ENCODE assay signal across 8 cellular contexts in the genomic region with DNA sequence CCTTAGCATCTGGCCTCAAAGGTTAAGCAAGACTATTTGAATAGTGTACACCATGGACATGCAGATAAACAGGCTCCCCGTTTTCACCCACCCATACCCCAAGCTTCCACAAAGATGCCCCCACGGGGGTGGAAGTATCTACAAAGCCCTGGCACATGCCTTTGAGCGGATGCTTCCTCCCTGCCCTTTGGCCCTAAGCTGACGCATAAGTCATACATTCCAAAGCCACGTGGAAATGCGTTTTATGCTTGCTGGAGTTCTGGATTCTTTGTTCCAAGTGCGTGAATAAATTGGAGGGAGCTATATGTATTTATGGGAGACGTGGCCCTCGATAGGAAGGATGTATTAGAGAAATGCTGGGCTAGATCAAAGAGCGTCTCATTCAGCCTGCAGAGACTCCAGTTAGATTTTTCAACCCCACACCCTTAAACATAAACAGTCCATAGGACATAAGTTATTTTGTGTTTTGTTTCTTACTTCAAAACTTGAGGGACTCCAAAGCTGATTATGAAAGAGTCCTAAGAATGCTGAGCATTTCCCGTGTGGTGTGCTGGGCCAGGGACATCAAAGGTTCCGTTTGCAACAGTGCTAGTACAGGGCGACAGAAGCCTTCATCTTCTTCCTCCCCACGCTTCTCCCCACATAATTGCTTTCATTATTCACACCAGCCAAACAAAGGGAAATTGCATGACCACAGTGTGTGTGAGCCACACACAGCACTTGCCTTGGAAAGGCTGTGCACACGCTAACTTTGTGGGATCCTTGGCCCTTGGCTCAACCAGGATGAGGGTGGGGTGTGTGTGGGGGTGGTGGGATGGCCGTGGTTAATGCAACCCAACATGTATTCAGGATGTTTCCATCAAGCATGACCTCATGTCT.
DNase-seq lines count a peak whose midpoint lies in the region; ATAC-seq, FAIRE-seq and TF ChIP-seq lines count a peak whose summit lies in the region.

No MANE protein-coding gene starts in this region.

- ATAC-seq in psoas muscle (peak in 1 of 4 donors; percentile 28), HG03280 (IDR thresholded peaks at IDR 0.05; ENCODE audit: unreplicated experiment) (no peak)

- H3K4me2 ChIP-seq in endothelial cell of umbilical vein (ENCODE audit: insufficient read depth, low read length), result peak overlapping the region; percentile 36

- CTCF ChIA-PET in endothelial cell of umbilical vein (lab: Charles Lee), result interaction anchor here (0.6 to 4.3 kb wide), 13 partner anchors 9 to 136 kb away, joined by 3 to 48 read pairs (median 4); a partner anchor contains a TSS

- H3K36me3 ChIP-seq in Peyer's patch (no peaks in the 10 kb centered on the region), endothelial cell of umbilical vein (ENCODE audit: control insufficient read depth in 2 of 2, extremely low read depth in 1 of 2, insufficient read depth in 2 of 2, low read length in 2 of 2) (no peaks in the 10 kb centered on the region), psoas muscle (ENCODE audit: insufficient read depth in 1 of 2, low read depth in 1 of 2) (no peaks in the 10 kb centered on the region)

- WGBS in psoas muscle, 3 donors, result 57 to 61% (median 58%) methylated on average over 16 of the region's 16 CpGs

- intact Hi-C loops in endothelial cell of umbilical vein (cut with micrococcal nuclease) (loop anchor here (1.0 to 5.0 kb wide), 5 partner anchors 15 to 331 kb away; a partner anchor contains a TSS), psoas muscle (cut with DNase I) (no loop called here)

- no peaks in the 10 kb centered on the region for H3K9me1 ChIP-seq in endothelial cell of umbilical vein (replicated peaks; ENCODE audit: control insufficient read depth, extremely low read depth, insufficient read depth, low read length)

- TF ChIP-seq POLR2A in Peyer's patch (IDR thresholded peaks at IDR 0.05) (no peak), endothelial cell of umbilical vein (IDR thresholded peaks at IDR 0.05; ENCODE audit: low read depth, low read length) (peak; percentile 20)

- H3K27ac ChIP-seq in Peyer's patch, result peak overlapping the region in 3 of 4 donors; percentile 28 to 71 (median 39)
- peak overlapping the region; percentile 76 for H3K27ac ChIP-seq in endothelial cell of umbilical vein (ENCODE audit: insufficient read depth, low read depth, low read length)
- peak overlapping the region; percentile 6 for H3K27ac ChIP-seq in psoas muscle

- TF ChIP-seq CTCF in Peyer's patch (IDR thresholded peaks at IDR 0.05) (no peak), endothelial cell of umbilical vein (IDR thresholded peaks at IDR 0.05; ENCODE audit: extremely low read depth in 1 of 2, insufficient read depth in 1 of 2, low read depth in 1 of 2, low read length in 2 of 2) (no peak), psoas muscle (IDR thresholded peaks at IDR 0.05) (no peak)

- H2AFZ ChIP-seq in endothelial cell of umbilical vein (ENCODE audit: low read depth, low read length), result peak overlapping the region; percentile 35

- peak overlapping the region; percentile 74 for H3K9ac ChIP-seq in endothelial cell of umbilical vein (replicated peaks; ENCODE audit: extremely low read depth, insufficient read depth, low read length)

- no peaks in the 10 kb centered on the region for H3K79me2 ChIP-seq in endothelial cell of umbilical vein (ENCODE audit: control insufficient read depth, insufficient read depth, low read length)

- H3K27me3 ChIP-seq in Peyer's patch (no peaks in the 10 kb centered on the region), endothelial cell of umbilical vein (ENCODE audit: control insufficient read depth in 2 of 2, insufficient read depth in 2 of 2, low read length in 2 of 2) (no peaks in the 10 kb centered on the region), psoas muscle (ENCODE audit: insufficient read depth in 3 of 3, low read length in 2 of 3) (no peaks in the 10 kb centered on the region)

- H3K9me3 ChIP-seq in Peyer's patch (no peaks in the 10 kb centered on the region), endothelial cell of umbilical vein (replicated peaks; ENCODE audit: control insufficient read depth, insufficient read depth, low read length) (no peaks in the 10 kb centered on the region), psoas muscle (no peaks in the 10 kb centered on the region)

- no peak overlapping the region for H3K4me3 ChIP-seq in Peyer's patch
- H3K4me3 ChIP-seq in endothelial cell of umbilical vein (replicated peaks in 1 of 3; ENCODE audit: insufficient read depth in 1 of 3, low read depth in 1 of 3, low read length in 3 of 3), result no peak overlapping the region
- H3K4me3 ChIP-seq in psoas muscle, result no peak overlapping the region

- peaks cover 0 to 7% (median 0%) of the 10 kb centered on the region in 4 donors for H3K4me1 ChIP-seq in Peyer's patch
- H3K4me1 ChIP-seq in endothelial cell of umbilical vein (ENCODE audit: control insufficient read depth, extremely low read depth, insufficient read depth, low read length), result peaks cover 37% of the 10 kb centered on the region
- H3K4me1 ChIP-seq in psoas muscle, result peaks cover 34% of the 10 kb centered on the region

- DNase-seq in Daoy (ENCODE audit: low read depth), result peak; percentile 86
- DNase-seq in Peyer's patch, result peak in 1 of 3 donors; percentile 69
- peak; percentile 82 for DNase-seq in endothelial cell of umbilical vein (ENCODE audit: low read depth, low spot score)
- peak in 1 of 2 donors; percentile 47 for DNase-seq in psoas muscle
- no peak for DNase-seq in NCI-H446 treated with DMSO at 0.1 percent for 48 hours (lab: John Stamatoyannopoulos, UW)
- no peak for DNase-seq in cerebellar cortex (ENCODE audit: low spot score)
- DNase-seq in SIG-M5 (lab: John Stamatoyannopoulos, UW), result no peak

- dilution Hi-C loops in endothelial cell of umbilical vein (cut with MboI; ENCODE audit: extremely low pct_ligation_motif_present, low sequenced_read_pairs), result no loop called here

- BruUV-seq in endothelial cell of umbilical vein (replicated peaks; lab: Mats Ljungman, UMichigan), result TSS peak; percentile 70

- POLR2A ChIA-PET in endothelial cell of umbilical vein (lab: Charles Lee), result interaction anchor here (0.6 to 1.3 kb wide), 3 partner anchors 16 to 81 kb away, joined by 3 to 5 read pairs (median 4); no protein-coding TSS in a partner anchor

- peak; percentile 83 for FAIRE-seq in endothelial cell of umbilical vein (lab: Jason Lieb, UNC)

- H4K20me1 ChIP-seq in endothelial cell of umbilical vein (replicated peaks; ENCODE audit: control insufficient read depth, extremely low read depth, insufficient read depth, low read length), result no peaks in the 10 kb centered on the region

TF ChIP-seq in endothelial cell of umbilical vein, 7 proteins besides CTCF, POLR2A, EP300 and RAD21:
- TF ChIP-seq GATA2 (IDR thresholded peaks at IDR 0.05; ENCODE audit: insufficient read depth, insufficient read length, low read depth, low read length) (no peak), POLR2AphosphoS5 (IDR thresholded peaks at IDR 0.05; ENCODE audit: insufficient read depth, low read depth, low read length) (peak; percentile 56), EZH2 (IDR thresholded peaks at IDR 0.05; ENCODE audit: borderline replicate concordance, low read depth, low read length, severe bottlenecking) (no peak), MYC (IDR thresholded peaks at IDR 0.05; ENCODE audit: low read depth, low read length) (peak; percentile 98), FOS (IDR thresholded peaks at IDR 0.05; ENCODE audit: borderline replicate concordance, insufficient read depth, low read length) (peak; percentile 84), JUN (IDR thresholded peaks at IDR 0.05; ENCODE audit: borderline replicate concordance, insufficient read depth, insufficient read length, low read depth) (peak; percentile 78)
- TF ChIP-seq, protein P1, sequence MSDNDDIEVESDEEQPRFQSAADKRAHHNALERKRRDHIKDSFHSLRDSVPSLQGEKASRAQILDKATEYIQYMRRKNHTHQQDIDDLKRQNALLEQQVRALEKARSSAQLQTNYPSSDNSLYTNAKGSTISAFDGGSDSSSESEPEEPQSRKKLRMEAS (IDR thresholded peaks at IDR 0.05; ENCODE audit: insufficient read depth, insufficient read length), result peak; percentile 96
TF ChIP-seq in endothelial cell of umbilical vein: peak in this region for 5.

Comparison
In these comparisons a context has a peak if more than half of its experiments do, and no peak if none do; other contexts are left out.
1. DNase-seq: peak in Daoy (single experiment) and endothelial cell of umbilical vein (single experiment); none in NCI-H446 treated with DMSO at 0.1 percent for 48 hours (single experiment), cerebellar cortex (single experiment) and SIG-M5 (single experiment).
2. H3K27ac ChIP-seq: peak in every context shown above with its lines; median percentile 76 in endothelial cell of umbilical vein; 39 in Peyer's patch; 6 in psoas muscle.